Comparison of ENCODE assay signal across 17 cellular contexts in genomic region chr15:80732148-80732547, GRCh38. TPM values are rescaled to one million over a fixed set of nuclear protein-coding genes. Genes with fewer than 3 reads are reported as not detected.
"Had no signal": no experiment of that assay in that cellular context is flagged by ENCODE, and none has a peak within 500 bp of the region (broad histone marks: within the 10 kb centered on the region; RNA-seq: fewer than 3 reads in every experiment).

No MANE protein-coding gene starts in this region.

- DNase-seq: activated CD4-positive, alpha-beta T cell treated with anti-CD3 and anti-CD28 coated beads, Interleukin-2, amount 50 U/mL, for 4 hours; activated gamma-delta T cell treated with Interleukin-2 at 50 U/mL for 16 hours; amniotic stem cell; colonic mucosa; effector CD4-positive, alpha-beta T cell; left colon; nucleus accumbens; stimulated activated CD4-positive, alpha-beta T cell treated with anti-CD3 and anti-CD28 coated beads, Interleukin-2, amount 100 ng/mL, for 24 hours; stimulated activated naive CD8-positive, alpha-beta T cell treated with anti-CD3 and anti-CD28 coated beads, Interleukin-15, Interleukin-2, amounts not matched to agents 100 U/mL and 50 U/mL, for 24 hours; substantia nigra; uterus had no signal

- H3K9me3 ChIP-seq: colonic mucosa, tibial nerve, uterus had no signal

- H3K4me1 ChIP-seq: colonic mucosa, tibial nerve, uterus had no signal

- H3K27ac ChIP-seq: cardiac muscle cell, colonic mucosa, hepatocyte, tibial nerve, uterus had no signal

- H3K4me3 ChIP-seq: cardiac muscle cell, colonic mucosa, hepatocyte, lung, tibial nerve, uterus had no signal

- H3K36me3 ChIP-seq: cardiac muscle cell, colonic mucosa, tibial nerve, uterus had no signal

- ATAC-seq: natural killer cell treated with Interleukin-12 subunit alpha and Interleukin-12 subunit beta and Interleukin-15 and Interleukin-18, amount 100 ng/mL, for 72 hours; stimulated activated naive CD8-positive, alpha-beta T cell treated with anti-CD3 and anti-CD28 coated beads, Interleukin-15, Interleukin-2, amounts not matched to agents 100 U/mL and 50 U/mL, for 24 hours had no signal

- H3K27me3 ChIP-seq: cardiac muscle cell, colonic mucosa, hepatocyte, tibial nerve, uterus had no signal

RNA-seq across cellular contexts. Expression of gene CEMIP, which starts 47.0 kb away (rescaled TPM):
- total RNA-seq: activated CD8-positive, alpha-beta memory T cell treated with anti-CD3 and anti-CD28 coated beads for 36 hours had no signal
